Comparison of ENCODE assay signal across 1 cellular context in the genomic region with DNA sequence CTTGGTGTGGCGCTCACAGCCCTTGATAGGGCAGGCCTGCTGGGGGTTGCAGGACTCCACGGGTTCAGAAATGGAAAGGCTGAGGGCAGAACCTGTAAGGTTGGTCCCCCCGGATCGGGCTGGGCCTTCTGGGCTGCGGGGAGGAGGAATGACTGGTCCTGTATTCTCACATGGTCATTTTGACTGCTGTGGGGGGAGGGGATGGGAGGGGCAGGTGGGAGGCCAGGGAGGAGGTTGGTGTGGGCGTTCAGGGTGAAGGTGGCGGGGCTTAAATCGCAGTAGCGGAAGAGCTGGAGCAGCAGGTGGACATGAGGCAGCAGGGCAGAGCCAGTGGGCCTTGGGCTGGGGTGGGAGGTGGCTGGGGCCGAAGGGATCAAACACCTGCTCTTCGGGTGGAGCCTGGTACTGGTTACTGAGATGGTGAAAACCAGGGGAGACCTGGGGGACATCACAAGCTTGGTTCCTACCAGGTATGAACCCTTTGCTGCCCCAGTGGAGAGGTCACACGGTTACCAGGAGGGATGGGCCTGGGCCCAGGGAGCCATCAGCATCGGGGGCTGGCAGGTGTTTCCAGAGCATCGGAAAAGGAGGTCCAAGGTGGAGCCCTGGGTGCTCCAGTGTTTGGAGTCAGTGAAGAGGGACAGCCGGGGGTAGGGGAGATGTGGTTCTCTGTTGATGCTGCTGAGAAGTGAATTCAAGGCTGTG.
TF ChIP-seq lines count a peak whose summit lies in the region.

No MANE protein-coding gene starts in this region.

TF ChIP-seq in GM12878, 131 proteins besides CTCF, POLR2A, EP300 and RAD21:
- no peak for TF ChIP-seq ZSCAN29 (IDR thresholded peaks at IDR 0.05)
- TF ChIP-seq RB1 (IDR thresholded peaks at IDR 0.05; ENCODE audit: borderline replicate concordance) = no peak
- no peak for TF ChIP-seq ESRRA (IDR thresholded peaks at IDR 0.05; ENCODE audit: low read length)
- TF ChIP-seq NFIC (IDR thresholded peaks at IDR 0.05; ENCODE audit: low read depth, low read length) = no peak
- no peak for TF ChIP-seq SIN3A (IDR thresholded peaks at IDR 0.05; ENCODE audit: low read depth, low read length)
- no peak for TF ChIP-seq MEF2B (IDR thresholded peaks at IDR 0.05; ENCODE audit: partially characterized antibody, poor library complexity, severe bottlenecking)
- TF ChIP-seq, protein P1, sequence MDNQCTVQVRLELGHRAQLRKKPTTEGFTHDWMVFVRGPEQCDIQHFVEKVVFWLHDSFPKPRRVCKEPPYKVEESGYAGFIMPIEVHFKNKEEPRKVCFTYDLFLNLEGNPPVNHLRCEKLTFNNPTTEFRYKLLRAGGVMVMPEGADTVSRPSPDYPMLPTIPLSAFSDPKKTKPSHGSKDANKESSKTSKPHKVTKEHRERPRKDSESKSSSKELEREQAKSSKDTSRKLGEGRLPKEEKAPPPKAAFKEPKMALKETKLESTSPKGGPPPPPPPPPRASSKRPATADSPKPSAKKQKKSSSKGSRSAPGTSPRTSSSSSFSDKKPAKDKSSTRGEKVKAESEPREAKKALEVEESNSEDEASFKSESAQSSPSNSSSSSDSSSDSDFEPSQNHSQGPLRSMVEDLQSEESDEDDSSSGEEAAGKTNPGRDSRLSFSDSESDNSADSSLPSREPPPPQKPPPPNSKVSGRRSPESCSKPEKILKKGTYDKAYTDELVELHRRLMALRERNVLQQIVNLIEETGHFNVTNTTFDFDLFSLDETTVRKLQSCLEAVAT (IDR thresholded peaks at IDR 0.05) = no peak
- no peak for TF ChIP-seq RBBP5 (conservative IDR thresholded peaks at IDR 0.05)
- no peak for TF ChIP-seq STAT1 (conservative IDR thresholded peaks at IDR 0.05)
- TF ChIP-seq KAT2A (conservative IDR thresholded peaks at IDR 0.05; ENCODE audit: control insufficient read depth, low read depth, low read length) = no peak
- TF ChIP-seq FOXM1 (IDR thresholded peaks at IDR 0.05; ENCODE audit: low read depth, low read length) = no peak
- TF ChIP-seq JUND (IDR thresholded peaks at IDR 0.05; ENCODE audit: low read depth, low read length) = no peak
- no peak for TF ChIP-seq MEF2A (IDR thresholded peaks at IDR 0.05; ENCODE audit: insufficient read depth, low read depth, low read length)
- TF ChIP-seq POU2F2 (IDR thresholded peaks at IDR 0.05; ENCODE audit: borderline replicate concordance, low read depth, low read length) = no peak
- no peak for TF ChIP-seq SUZ12 (IDR thresholded peaks at IDR 0.05; ENCODE audit: unreplicated experiment)
- TF ChIP-seq, protein P2, sequence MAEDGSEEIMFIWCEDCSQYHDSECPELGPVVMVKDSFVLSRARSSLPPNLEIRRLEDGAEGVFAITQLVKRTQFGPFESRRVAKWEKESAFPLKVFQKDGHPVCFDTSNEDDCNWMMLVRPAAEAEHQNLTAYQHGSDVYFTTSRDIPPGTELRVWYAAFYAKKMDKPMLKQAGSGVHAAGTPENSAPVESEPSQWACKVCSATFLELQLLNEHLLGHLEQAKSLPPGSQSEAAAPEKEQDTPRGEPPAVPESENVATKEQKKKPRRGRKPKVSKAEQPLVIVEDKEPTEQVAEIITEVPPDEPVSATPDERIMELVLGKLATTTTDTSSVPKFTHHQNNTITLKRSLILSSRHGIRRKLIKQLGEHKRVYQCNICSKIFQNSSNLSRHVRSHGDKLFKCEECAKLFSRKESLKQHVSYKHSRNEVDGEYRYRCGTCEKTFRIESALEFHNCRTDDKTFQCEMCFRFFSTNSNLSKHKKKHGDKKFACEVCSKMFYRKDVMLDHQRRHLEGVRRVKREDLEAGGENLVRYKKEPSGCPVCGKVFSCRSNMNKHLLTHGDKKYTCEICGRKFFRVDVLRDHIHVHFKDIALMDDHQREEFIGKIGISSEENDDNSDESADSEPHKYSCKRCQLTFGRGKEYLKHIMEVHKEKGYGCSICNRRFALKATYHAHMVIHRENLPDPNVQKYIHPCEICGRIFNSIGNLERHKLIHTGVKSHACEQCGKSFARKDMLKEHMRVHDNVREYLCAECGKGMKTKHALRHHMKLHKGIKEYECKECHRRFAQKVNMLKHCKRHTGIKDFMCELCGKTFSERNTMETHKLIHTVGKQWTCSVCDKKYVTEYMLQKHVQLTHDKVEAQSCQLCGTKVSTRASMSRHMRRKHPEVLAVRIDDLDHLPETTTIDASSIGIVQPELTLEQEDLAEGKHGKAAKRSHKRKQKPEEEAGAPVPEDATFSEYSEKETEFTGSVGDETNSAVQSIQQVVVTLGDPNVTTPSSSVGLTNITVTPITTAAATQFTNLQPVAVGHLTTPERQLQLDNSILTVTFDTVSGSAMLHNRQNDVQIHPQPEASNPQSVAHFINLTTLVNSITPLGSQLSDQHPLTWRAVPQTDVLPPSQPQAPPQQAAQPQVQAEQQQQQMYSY (CRISPR knock-in tag; IDR thresholded peaks at IDR 0.05) = no peak
- TF ChIP-seq, protein P3, sequence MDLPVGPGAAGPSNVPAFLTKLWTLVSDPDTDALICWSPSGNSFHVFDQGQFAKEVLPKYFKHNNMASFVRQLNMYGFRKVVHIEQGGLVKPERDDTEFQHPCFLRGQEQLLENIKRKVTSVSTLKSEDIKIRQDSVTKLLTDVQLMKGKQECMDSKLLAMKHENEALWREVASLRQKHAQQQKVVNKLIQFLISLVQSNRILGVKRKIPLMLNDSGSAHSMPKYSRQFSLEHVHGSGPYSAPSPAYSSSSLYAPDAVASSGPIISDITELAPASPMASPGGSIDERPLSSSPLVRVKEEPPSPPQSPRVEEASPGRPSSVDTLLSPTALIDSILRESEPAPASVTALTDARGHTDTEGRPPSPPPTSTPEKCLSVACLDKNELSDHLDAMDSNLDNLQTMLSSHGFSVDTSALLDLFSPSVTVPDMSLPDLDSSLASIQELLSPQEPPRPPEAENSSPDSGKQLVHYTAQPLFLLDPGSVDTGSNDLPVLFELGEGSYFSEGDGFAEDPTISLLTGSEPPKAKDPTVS (IDR thresholded peaks at IDR 0.05; ENCODE audit: low read depth, low read length) = no peak
- no peak for TF ChIP-seq SIX5 (IDR thresholded peaks at IDR 0.05; ENCODE audit: low read depth, low read length, severe bottlenecking)
TF ChIP-seq in GM12878: peak in this region for 0.
